In genomic region chr1:65148548-65149390, GRCh38 we compare ENCODE assay signal across 8 cellular contexts. TPM values are rescaled to one million over a fixed set of nuclear protein-coding genes. Genes with fewer than 3 reads are reported as not detected.
DNase-seq lines count a peak whose midpoint lies in the region; ATAC-seq lines count a peak whose summit lies in the region.

No MANE protein-coding gene starts in this region.

- H3K9me3 Mint-ChIP-seq in T-helper 1 cell treated with Interleukin-12 subunit alpha and Interleukin-12 subunit beta and Interleukin-4 antibody, amounts not matched to agents 30 μg/mL and 1 μg/mL, for 36 hours: no peaks in the 10 kb centered on the region

- H3K36me3 Mint-ChIP-seq in T-helper 1 cell treated with Interleukin-12 subunit alpha and Interleukin-12 subunit beta and Interleukin-4 antibody, amounts not matched to agents 30 μg/mL and 1 μg/mL, for 36 hours (ENCODE audit: low read depth): peaks cover 10% of the 10 kb centered on the region

- peak overlapping the region; percentile 75 for H3K27ac Mint-ChIP-seq in T-helper 1 cell treated with Interleukin-12 subunit alpha and Interleukin-12 subunit beta and Interleukin-4 antibody, amounts not matched to agents 30 μg/mL and 1 μg/mL, for 36 hours

- H3K4me3 Mint-ChIP-seq in T-helper 1 cell treated with Interleukin-12 subunit alpha and Interleukin-12 subunit beta and Interleukin-4 antibody, amounts not matched to agents 30 μg/mL and 1 μg/mL, for 36 hours: peak overlapping the region; percentile 86

- peak overlapping the region; percentile 67 for H3K27ac ChIP-seq in caudate nucleus (ENCODE audit: low read depth, low read length)

- H3K27me3 Mint-ChIP-seq in T-helper 1 cell treated with Interleukin-12 subunit alpha and Interleukin-12 subunit beta and Interleukin-4 antibody, amounts not matched to agents 30 μg/mL and 1 μg/mL, for 36 hours (ENCODE audit: low read depth): peaks cover 9% of the 10 kb centered on the region

- peaks cover 41% of the 10 kb centered on the region for H3K4me1 Mint-ChIP-seq in T-helper 1 cell treated with Interleukin-12 subunit alpha and Interleukin-12 subunit beta and Interleukin-4 antibody, amounts not matched to agents 30 μg/mL and 1 μg/mL, for 36 hours (ENCODE audit: low read depth)

- peak; percentile 57 for ATAC-seq in GM21423 (IDR thresholded peaks at IDR 0.05; ENCODE audit: unreplicated experiment)

- DNase-seq in ELR (ENCODE audit: low read depth) (peak; percentile 58), HT-29 (ENCODE audit: low spot score) (peak; percentile 31), caudate nucleus (lab: John Stamatoyannopoulos, UW) (peak in 36 of 61 donors; percentile 8 to 69 (median 37)), kidney glomerular epithelial cell (lab: John Stamatoyannopoulos, UW) (peak; percentile 13), superior temporal gyrus (ENCODE audit: extremely low spot score) (no peak)
- DNase-seq in stimulated activated CD4-positive, alpha-beta T cell treated with anti-CD3 and anti-CD28 coated beads, Interleukin-2, amount 100 ng/mL, for 4 hours (ENCODE audit: low read depth): peak; percentile 16

RNA-seq across cellular contexts. Expression of gene AK4, which starts 0.8 kb away (rescaled TPM):
- 35.0 and 41.3 TPM in 2 replicates for total RNA-seq in HT-29 (2014; rRNA removed; shearing (Covaris generic))
